In genomic region chr9:37592108-37592951, GRCh38 we compare ENCODE assay signal across 1 cellular context.
TF ChIP-seq lines count a peak whose summit lies in the region.

Gene TOMM5 (minus strand): TSS chr9:37592597. CDS start chr9:37592532, 65 bp downstream.

TF ChIP-seq in GM23338, 12 proteins besides CTCF, POLR2A, EP300 and RAD21 (continued from another document):
- no peak for TF ChIP-seq ZNF462 (CRISPR knock-in tag; IDR thresholded peaks at IDR 0.05)
- TF ChIP-seq STAT1 (IDR thresholded peaks at IDR 0.05; ENCODE audit: unreplicated experiment): no peak
- TF ChIP-seq EZH2phosphoT487 (IDR thresholded peaks at IDR 0.05; ENCODE audit: unreplicated experiment): no peak
- no peak for TF ChIP-seq NANOG (IDR thresholded peaks at IDR 0.05; ENCODE audit: borderline replicate concordance)
- no peak for TF ChIP-seq EZH2 (IDR thresholded peaks at IDR 0.05; ENCODE audit: low read depth, unreplicated experiment)
- TF ChIP-seq JUNB (IDR thresholded peaks at IDR 0.05; ENCODE audit: unreplicated experiment): no peak
- TF ChIP-seq ZNF331 (CRISPR knock-in tag; IDR thresholded peaks at IDR 0.05; ENCODE audit: low read depth): no peak
- no peak for TF ChIP-seq REST (IDR thresholded peaks at IDR 0.05; ENCODE audit: unreplicated experiment)
- TF ChIP-seq, protein P1, sequence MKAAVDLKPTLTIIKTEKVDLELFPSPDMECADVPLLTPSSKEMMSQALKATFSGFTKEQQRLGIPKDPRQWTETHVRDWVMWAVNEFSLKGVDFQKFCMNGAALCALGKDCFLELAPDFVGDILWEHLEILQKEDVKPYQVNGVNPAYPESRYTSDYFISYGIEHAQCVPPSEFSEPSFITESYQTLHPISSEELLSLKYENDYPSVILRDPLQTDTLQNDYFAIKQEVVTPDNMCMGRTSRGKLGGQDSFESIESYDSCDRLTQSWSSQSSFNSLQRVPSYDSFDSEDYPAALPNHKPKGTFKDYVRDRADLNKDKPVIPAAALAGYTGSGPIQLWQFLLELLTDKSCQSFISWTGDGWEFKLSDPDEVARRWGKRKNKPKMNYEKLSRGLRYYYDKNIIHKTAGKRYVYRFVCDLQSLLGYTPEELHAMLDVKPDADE (IDR thresholded peaks at IDR 0.05): peak; percentile 74
